In genomic region chr11:66050581-66051231, GRCh38 we compare ENCODE assay signal across 10 cellular contexts. TPM values are rescaled to one million over a fixed set of nuclear protein-coding genes. Genes with fewer than 3 reads are reported as not detected.
A peak's percentile ranks its signal among the peaks of the same experiment; 100 is the strongest.
DNase-seq lines count a peak whose midpoint lies in the region; ATAC-seq and TF ChIP-seq lines count a peak whose summit lies in the region.
"Had no signal": no experiment of that assay in that cellular context is flagged by ENCODE, and none has a peak within 500 bp of the region (broad histone marks: within the 10 kb centered on the region; RNA-seq: fewer than 3 reads in every experiment).

No MANE protein-coding gene starts in this region.

- no peak for ATAC-seq in activated naive CD8-positive, alpha-beta T cell treated with anti-CD3 and anti-CD28 coated beads, Interleukin-2, amount 50 U/mL, for 24 hours

- CTCF ChIA-PET in BJ (lab: Yijun Ruan, JAX): interaction anchor here (1.1 to 10.8 kb wide), 7 partner anchors 10 to 339 kb away, joined by 3 to 125 read pairs (median 5); partner anchors contain the start of genes KAT5 and PACS1

- H3K4me1 ChIP-seq in BE2C: peaks cover 6% of the 10 kb centered on the region

- peaks cover 4% of the 10 kb centered on the region for H3K27me3 Mint-ChIP-seq in activated naive CD8-positive, alpha-beta T cell treated with anti-CD3 and anti-CD28 coated beads, Interleukin-2, amount 50 U/mL, for 24 hours

- intact Hi-C loops in posterior cingulate gyrus (cut with DNase I): no loop called here

- H3K27me3 ChIP-seq in BJ (ENCODE audit: control insufficient read depth, insufficient read depth, low read length) (no peaks in the 10 kb centered on the region), HL-60 (ENCODE audit: insufficient read depth, poor library complexity, severe bottlenecking) (no peaks in the 10 kb centered on the region), BE2C (no peaks in the 10 kb centered on the region)

- 0 out of 2 replicates have a peak, but pooled peaks have one; percentile 6 for TF ChIP-seq CTCF in BJ (IDR thresholded peaks at IDR 0.05; ENCODE audit: insufficient read depth, low read depth, low read length)
- no peak for TF ChIP-seq CTCF in HL-60 (IDR thresholded peaks at IDR 0.05; ENCODE audit: insufficient read depth, low read length)
- TF ChIP-seq CTCF in BE2C (IDR thresholded peaks at IDR 0.05; ENCODE audit: low read depth, low read length): no peak

- peak overlapping the region; percentile 74 for H3K27ac ChIP-seq in HL-60 (replicated peaks)

- H3K9me3 Mint-ChIP-seq in activated naive CD8-positive, alpha-beta T cell treated with anti-CD3 and anti-CD28 coated beads, Interleukin-2, amount 50 U/mL, for 24 hours: no peaks in the 10 kb centered on the region

- peaks cover 30% of the 10 kb centered on the region for H3K36me3 Mint-ChIP-seq in activated naive CD8-positive, alpha-beta T cell treated with anti-CD3 and anti-CD28 coated beads, Interleukin-2, amount 50 U/mL, for 24 hours (ENCODE audit: low read depth)

- peak overlapping the region; percentile 99 for H3K4me3 Mint-ChIP-seq in activated naive CD8-positive, alpha-beta T cell treated with anti-CD3 and anti-CD28 coated beads, Interleukin-2, amount 50 U/mL, for 24 hours

- H3K9me3 ChIP-seq in BE2C: no peaks in the 10 kb centered on the region
- H3K9me3 ChIP-seq: left lung, upper lobe of left lung had no signal

- H3K36me3 ChIP-seq in BJ (ENCODE audit: control insufficient read depth, insufficient read depth, low read length) (peaks cover 6% of the 10 kb centered on the region), BE2C (peaks cover 15% of the 10 kb centered on the region)

- H3K27ac Mint-ChIP-seq in activated naive CD8-positive, alpha-beta T cell treated with anti-CD3 and anti-CD28 coated beads, Interleukin-2, amount 50 U/mL, for 24 hours: peak overlapping the region; percentile 98

- H3K4me3 ChIP-seq in BJ (ENCODE audit: low read depth, low read length) (no peak overlapping the region), HL-60 (replicated peaks; ENCODE audit: insufficient read depth, low read length) (no peak overlapping the region), BE2C (ENCODE audit: low read depth, low read length) (no peak overlapping the region)

- POLR2A ChIA-PET in BJ (lab: Charles Lee): no interaction called here

- H3K4me1 Mint-ChIP-seq in activated naive CD8-positive, alpha-beta T cell treated with anti-CD3 and anti-CD28 coated beads, Interleukin-2, amount 50 U/mL, for 24 hours: peaks cover 33% of the 10 kb centered on the region

- DNase-seq in BJ (ENCODE audit: low read depth) (no peak), HL-60 (ENCODE audit: low read depth in 1 of 2, low spot score in 1 of 2) (no peak), myocyte (ENCODE audit: low read depth) (peak; percentile 8), AG20443 (ENCODE audit: low spot score) (no peak), posterior cingulate gyrus (no peak), BE2C (no peak), NCI-H2196 treated with DMSO at 0.1 percent for 48 hours (lab: John Stamatoyannopoulos, UW; ENCODE audit: unreplicated experiment) (no peak)
- no peak for DNase-seq in activated naive CD8-positive, alpha-beta T cell treated with anti-CD3 and anti-CD28 coated beads, Interleukin-2, amount 50 U/mL, for 24 hours
- DNase-seq: left lung had no signal

RNA-seq across cellular contexts. Expression of gene SF3B2, which starts 1.5 kb away (rescaled TPM):
- polyA plus RNA-seq in BJ (2011; rRNA removed): 70.3 and 82.7 TPM in 2 replicates
- polyA minus RNA-seq in BJ (2011; rRNA and poly(A)+ RNA removed): 49.1 and 68.5 TPM in 2 replicates
- 115 and 134 TPM in 2 replicates for total RNA-seq in myocyte
- polyA plus RNA-seq in myocyte (2012): 143 TPM
- 410 TPM for polyA plus RNA-seq in BE2C (2012; ENCODE audit: insufficient read depth, insufficient read length, low read depth)

RNA-seq across cellular contexts. Expression of gene GAL3ST3, which starts 1.7 kb away (rescaled TPM):
- polyA plus RNA-seq in BJ (2011; rRNA removed): not detected in 2 replicates
- polyA minus RNA-seq in BJ (2011; rRNA and poly(A)+ RNA removed): not detected in 2 replicates
- total RNA-seq in myocyte: not detected in 2 replicates
- 1.6 TPM for polyA plus RNA-seq in myocyte (2012)
- polyA plus RNA-seq in BE2C (2012; ENCODE audit: insufficient read depth, insufficient read length, low read depth): 6.3 TPM
- total RNA-seq: left lung had no signal

RNA-seq across cellular contexts. Expression of gene PACS1, which starts 19.4 kb away (rescaled TPM):
- 34.3 and 35.8 TPM in 2 replicates for polyA plus RNA-seq in BJ (2011; rRNA removed)
- polyA minus RNA-seq in BJ (2011; rRNA and poly(A)+ RNA removed): 103 TPM in 2 replicates
- total RNA-seq in myocyte: 25.4 and 26.6 TPM in 2 replicates
- 60.5 TPM for polyA plus RNA-seq in myocyte (2012)
- 14.9 TPM for polyA plus RNA-seq in BE2C (2012; ENCODE audit: insufficient read depth, insufficient read length, low read depth)

RNA-seq across cellular contexts. Expression of gene CATSPER1, which starts 24.4 kb away (rescaled TPM):
- 0.56 and 0.69 TPM in 2 replicates for polyA plus RNA-seq in BJ (2011; rRNA removed)
- polyA minus RNA-seq in BJ (2011; rRNA and poly(A)+ RNA removed): 0.10 TPM in 1 of 2 replicates, not detected in the other
- total RNA-seq in myocyte: not detected in 2 replicates
- 1.9 TPM for polyA plus RNA-seq in myocyte (2012)
- polyA plus RNA-seq in BE2C (2012; ENCODE audit: insufficient read depth, insufficient read length, low read depth): not detected

RNA-seq across cellular contexts. Expression of gene CST6, which starts 38.9 kb away (rescaled TPM):
- polyA plus RNA-seq in BJ (2011; rRNA removed): 4.8 and 5.9 TPM in 2 replicates
- 0.41 and 0.81 TPM in 2 replicates for polyA minus RNA-seq in BJ (2011; rRNA and poly(A)+ RNA removed)
- total RNA-seq in myocyte: 1.9 TPM in 1 of 2 replicates, not detected in the other
- polyA plus RNA-seq in myocyte (2012): 1.2 TPM
- not detected for polyA plus RNA-seq in BE2C (2012; ENCODE audit: insufficient read depth, insufficient read length, low read depth)
